26 cellular contexts compared by ENCODE assay signal in the genomic region with DNA sequence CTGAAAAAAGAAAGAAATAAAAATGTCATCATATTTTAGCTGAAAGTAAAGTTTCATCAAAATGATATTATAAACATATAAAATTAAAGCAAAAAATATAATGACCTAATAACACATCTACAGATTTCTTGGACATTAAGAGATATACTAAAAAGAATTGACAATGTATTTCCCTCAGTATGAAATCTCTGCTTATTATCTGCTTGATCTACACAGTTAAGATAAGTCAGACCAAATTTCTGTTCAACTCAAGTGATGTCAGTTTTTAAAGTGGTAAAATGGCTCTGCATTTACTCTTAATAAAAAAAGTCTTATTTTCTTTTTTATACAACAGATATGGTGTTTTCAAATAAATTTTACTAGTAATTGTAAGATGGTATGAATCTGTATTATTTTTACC.
DNase-seq lines count a peak whose midpoint lies in the region; ATAC-seq, FAIRE-seq and TF ChIP-seq lines count a peak whose summit lies in the region.
"Had no signal": no experiment of that assay in that cellular context is flagged by ENCODE, and none has a peak within 500 bp of the region (broad histone marks: within the 10 kb centered on the region; RNA-seq: fewer than 3 reads in every experiment).

No MANE protein-coding gene starts in this region.

- intact Hi-C loops in HCT116 (cut with micrococcal nuclease), result no loop called here
- intact Hi-C loops in kidney (cut with DNase I), result no loop called here

- 0 out of 4 replicates have a peak, but pooled peaks of 1 of the 2 experiments have one; percentile 11 for TF ChIP-seq EP300 in SK-N-SH (IDR thresholded peaks at IDR 0.05; ENCODE audit: borderline replicate concordance in 1 of 2, low read depth in 1 of 2, low read length in 1 of 2)

- no peaks in the 10 kb centered on the region for H3K79me2 ChIP-seq in HCT116 (ENCODE audit: insufficient read depth, low read length)
- no peaks in the 10 kb centered on the region for H3K79me2 ChIP-seq in SK-N-SH (ENCODE audit: insufficient read depth)

- POLR2A ChIA-PET in HCT116 (lab: Charles Lee), result no interaction called here
- POLR2A ChIA-PET in SK-N-SH (lab: Yijun Ruan, JAX), result no interaction called here

- H3K27ac ChIP-seq in HCT116 (ENCODE audit: low read depth, low read length), result no peak overlapping the region
- no peak overlapping the region for H3K27ac ChIP-seq in SK-N-SH (ENCODE audit: low read depth in 2 of 2, low read length in 1 of 2)
- no peak overlapping the region for H3K27ac ChIP-seq in kidney (ENCODE audit: low read depth in 2 of 2, low read length in 2 of 2)
- H3K27ac ChIP-seq: BLaER1 had no signal

- no peaks in the 10 kb centered on the region; the same call in 1 of the 2 replicates for H3K9me2 ChIP-seq in HCT116 (ENCODE audit: insufficient read depth)
- H3K9me2 ChIP-seq in SK-N-SH, result no peaks in the 10 kb centered on the region

- H3K9ac ChIP-seq in HCT116 (ENCODE audit: low read length), result no peak overlapping the region
- no peak overlapping the region for H3K9ac ChIP-seq in SK-N-SH
- H3K9ac ChIP-seq in kidney (ENCODE audit: low read length in 2 of 2), result no peak overlapping the region
- H3K9ac ChIP-seq: BLaER1 had no signal

- H3K36me3 ChIP-seq in HCT116 (ENCODE audit: control insufficient read depth in 1 of 2, insufficient read depth in 2 of 2, low read length in 2 of 2), result no peaks in the 10 kb centered on the region
- H3K36me3 ChIP-seq in SK-N-SH (replicated peaks in 1 of 2; ENCODE audit: control insufficient read depth in 1 of 2, insufficient read depth in 2 of 2, low read length in 1 of 2), result no peaks in the 10 kb centered on the region
- no peaks in the 10 kb centered on the region for H3K36me3 ChIP-seq in kidney (ENCODE audit: control insufficient read depth in 1 of 2, insufficient read depth in 2 of 2, low read length in 2 of 2)
- H3K36me3 ChIP-seq: BE2C, BLaER1 had no signal

- no peak for ATAC-seq in HCT116

- no peak for TF ChIP-seq CTCF in HCT116 (IDR thresholded peaks at IDR 0.05 in 2 of 3, conservative IDR thresholded peaks at IDR 0.05 in 1 of 3; ENCODE audit: borderline replicate concordance in 1 of 3, insufficient read depth in 1 of 3, low read depth in 2 of 3, low read length in 2 of 3)
- TF ChIP-seq CTCF in SK-N-SH (IDR thresholded peaks at IDR 0.05), result no peak
- TF ChIP-seq CTCF in kidney (IDR thresholded peaks at IDR 0.05; ENCODE audit: borderline replicate concordance, extremely low read depth, insufficient read depth), result no peak
- no peak for TF ChIP-seq CTCF in foreskin fibroblast (IDR thresholded peaks at IDR 0.05; ENCODE audit: low read depth, low read length)

- FAIRE-seq in RCC 7860 (lab: Jason Lieb, UNC) (peak; percentile 71), kidney (lab: Jason Lieb, UNC) (peak; percentile 61)
- FAIRE-seq: A204.1, GM12891, GM19239 had no signal

- CTCF ChIA-PET in HCT116 (lab: Charles Lee) (no interaction called here), SK-N-SH (lab: Yijun Ruan, JAX) (no interaction called here)

- H4K20me1 ChIP-seq in HCT116 (ENCODE audit: insufficient read depth) (no peaks in the 10 kb centered on the region), SK-N-SH (ENCODE audit: insufficient read depth) (no peaks in the 10 kb centered on the region)
- H4K20me1 ChIP-seq: BLaER1 had no signal

- H2AFZ ChIP-seq in HCT116 (ENCODE audit: low read depth, low read length, poor library complexity, severe bottlenecking) (peak overlapping the region; percentile 61), SK-N-SH (ENCODE audit: low read depth) (no peak overlapping the region)

- RAD21 ChIA-PET in HCT116 (lab: Charles Lee; ENCODE audit: low non-redundant PET in 1 of 2, low total read pairs in 2 of 2, uncharacterized antibody in 2 of 2, unreplicated experiment in 2 of 2), result no interaction called here

- H3K9me3 ChIP-seq in HCT116 (ENCODE audit: control insufficient read depth in 1 of 2, insufficient read depth in 1 of 2, low read depth in 1 of 2, low read length in 2 of 2), result no peaks in the 10 kb centered on the region
- no peaks in the 10 kb centered on the region for H3K9me3 ChIP-seq in SK-N-SH
- no peaks in the 10 kb centered on the region for H3K9me3 ChIP-seq in kidney (ENCODE audit: control insufficient read depth in 1 of 2, low read length in 2 of 2)
- H3K9me3 ChIP-seq: BE2C, BLaER1 had no signal

- no peaks in the 10 kb centered on the region for H3K4me1 ChIP-seq in HCT116 (ENCODE audit: control insufficient read depth in 1 of 2, insufficient read depth in 2 of 2, low read length in 2 of 2)
- peaks cover 2 to 12% of the 10 kb centered on the region in 2 experiments; a peak in 2 of 4 replicates for H3K4me1 ChIP-seq in SK-N-SH (ENCODE audit: control insufficient read depth in 1 of 2, insufficient read depth in 2 of 2, low read depth in 1 of 2, low read length in 1 of 2)
- no peaks in the 10 kb centered on the region for H3K4me1 ChIP-seq in kidney (ENCODE audit: control insufficient read depth in 1 of 2, insufficient read depth in 1 of 2, low read depth in 1 of 2, low read length in 2 of 2)
- H3K4me1 ChIP-seq: BE2C, BLaER1 had no signal

- TF ChIP-seq RAD21 in HCT116 (IDR thresholded peaks at IDR 0.05; ENCODE audit: low read depth) (no peak), SK-N-SH (IDR thresholded peaks at IDR 0.05; ENCODE audit: low read length) (no peak)

- no peak overlapping the region for H3K4me2 ChIP-seq in HCT116 (ENCODE audit: low read length)
- H3K4me2 ChIP-seq in SK-N-SH, result no peak overlapping the region
- H3K4me2 ChIP-seq: BLaER1 had no signal

- H3K4me3 ChIP-seq in HCT116 (replicated peaks in 1 of 2; ENCODE audit: low read depth in 1 of 2, low read length in 2 of 2) (no peak overlapping the region), SK-N-SH (ENCODE audit: low read depth in 2 of 2, low read length in 1 of 2) (no peak overlapping the region), kidney (ENCODE audit: low read length in 2 of 2) (no peak overlapping the region), foreskin fibroblast (ENCODE audit: low read depth in 1 of 2, low read length in 2 of 2) (no peak overlapping the region)
- H3K4me3 ChIP-seq: BLaER1 had no signal

- BruUV-seq in HCT116 (replicated peaks; lab: Mats Ljungman, UMichigan), result no TSS peak

- H3F3A ChIP-seq in SK-N-SH (replicated peaks; ENCODE audit: insufficient read depth), result no peaks in the 10 kb centered on the region

- H3K27me3 ChIP-seq in HCT116 (ENCODE audit: insufficient read depth, low read length) (no peaks in the 10 kb centered on the region), SK-N-SH (ENCODE audit: insufficient read depth) (no peaks in the 10 kb centered on the region)
- H3K27me3 ChIP-seq: BE2C, BLaER1 had no signal

- no peak for TF ChIP-seq POLR2A in HCT116 (IDR thresholded peaks at IDR 0.05; ENCODE audit: borderline replicate concordance, extremely low read depth, insufficient read depth, insufficient read length)

- DNase-seq in HCT116 (ENCODE audit: low read depth, low spot score) (no peak), RCC 7860 (ENCODE audit: low spot score) (no peak), SK-N-SH (no peak), kidney (no peak), foreskin fibroblast (no peak), GF-D8 (lab: John Stamatoyannopoulos, UW) (no peak), GM03348 (ENCODE audit: low spot score) (no peak), NCI-H1436 treated with DMSO at 0.1 percent for 48 hours (lab: John Stamatoyannopoulos, UW) (no peak)
- DNase-seq: 8988T; ACHN; BE2C; C1 segment of cervical spinal cord; CD4-positive, alpha-beta memory T cell; CD4-positive, CD25-positive, alpha-beta regulatory T cell; CD8-positive, alpha-beta memory T cell; COR-L47; DMS 273 treated with DMSO at 0.1 percent for 48 hours; DMS153; DMS53; DMS79; DND-41; EL had no signal

TF ChIP-seq in HCT116, 20 proteins besides CTCF, POLR2A, EP300 and RAD21 (continues in another document):
- TF ChIP-seq CBX3 (IDR thresholded peaks at IDR 0.05; ENCODE audit: low read depth), result no peak
- no peak for TF ChIP-seq SRF (IDR thresholded peaks at IDR 0.05; ENCODE audit: low read depth)
- no peak for TF ChIP-seq ZNF274 (IDR thresholded peaks at IDR 0.05; ENCODE audit: low read depth, low read length)
- no peak for TF ChIP-seq POLR2AphosphoS5 (IDR thresholded peaks at IDR 0.05; ENCODE audit: low read depth, low read length)
- TF ChIP-seq, protein P1, sequence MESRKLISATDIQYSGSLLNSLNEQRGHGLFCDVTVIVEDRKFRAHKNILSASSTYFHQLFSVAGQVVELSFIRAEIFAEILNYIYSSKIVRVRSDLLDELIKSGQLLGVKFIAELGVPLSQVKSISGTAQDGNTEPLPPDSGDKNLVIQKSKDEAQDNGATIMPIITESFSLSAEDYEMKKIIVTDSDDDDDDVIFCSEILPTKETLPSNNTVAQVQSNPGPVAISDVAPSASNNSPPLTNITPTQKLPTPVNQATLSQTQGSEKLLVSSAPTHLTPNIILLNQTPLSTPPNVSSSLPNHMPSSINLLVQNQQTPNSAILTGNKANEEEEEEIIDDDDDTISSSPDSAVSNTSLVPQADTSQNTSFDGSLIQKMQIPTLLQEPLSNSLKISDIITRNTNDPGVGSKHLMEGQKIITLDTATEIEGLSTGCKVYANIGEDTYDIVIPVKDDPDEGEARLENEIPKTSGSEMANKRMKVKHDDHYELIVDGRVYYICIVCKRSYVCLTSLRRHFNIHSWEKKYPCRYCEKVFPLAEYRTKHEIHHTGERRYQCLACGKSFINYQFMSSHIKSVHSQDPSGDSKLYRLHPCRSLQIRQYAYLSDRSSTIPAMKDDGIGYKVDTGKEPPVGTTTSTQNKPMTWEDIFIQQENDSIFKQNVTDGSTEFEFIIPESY (IDR thresholded peaks at IDR 0.05; ENCODE audit: extremely low read depth, insufficient replicate concordance, low read length), result no peak

TF ChIP-seq in SK-N-SH, 30 proteins besides CTCF, POLR2A, EP300 and RAD21 (continues in another document):
- TF ChIP-seq NFIC (IDR thresholded peaks at IDR 0.05; ENCODE audit: borderline replicate concordance) (no peak), FOXM1 (IDR thresholded peaks at IDR 0.05; ENCODE audit: low read depth) (no peak), CHD2 (IDR thresholded peaks at IDR 0.05; ENCODE audit: low read length, partially characterized antibody) (no peak), RCOR1 (IDR thresholded peaks at IDR 0.05; ENCODE audit: low read length) (no peak), ELF1 (IDR thresholded peaks at IDR 0.05) (no peak), EZH2phosphoT487 (IDR thresholded peaks at IDR 0.05; ENCODE audit: borderline replicate concordance, low read depth) (no peak), FOSL2 (IDR thresholded peaks at IDR 0.05; ENCODE audit: borderline replicate concordance, low read depth) (no peak), TCF12 (IDR thresholded peaks at IDR 0.05) (peak; percentile 51)
- TF ChIP-seq, protein P2, sequence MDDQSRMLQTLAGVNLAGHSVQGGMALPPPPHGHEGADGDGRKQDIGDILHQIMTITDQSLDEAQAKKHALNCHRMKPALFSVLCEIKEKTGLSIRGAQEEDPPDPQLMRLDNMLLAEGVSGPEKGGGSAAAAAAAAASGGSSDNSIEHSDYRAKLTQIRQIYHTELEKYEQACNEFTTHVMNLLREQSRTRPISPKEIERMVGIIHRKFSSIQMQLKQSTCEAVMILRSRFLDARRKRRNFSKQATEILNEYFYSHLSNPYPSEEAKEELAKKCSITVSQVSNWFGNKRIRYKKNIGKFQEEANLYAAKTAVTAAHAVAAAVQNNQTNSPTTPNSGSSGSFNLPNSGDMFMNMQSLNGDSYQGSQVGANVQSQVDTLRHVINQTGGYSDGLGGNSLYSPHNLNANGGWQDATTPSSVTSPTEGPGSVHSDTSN (IDR thresholded peaks at IDR 0.05), result peak; percentile 23; the same call in 1 of the 2 replicates
